In the genomic region with DNA sequence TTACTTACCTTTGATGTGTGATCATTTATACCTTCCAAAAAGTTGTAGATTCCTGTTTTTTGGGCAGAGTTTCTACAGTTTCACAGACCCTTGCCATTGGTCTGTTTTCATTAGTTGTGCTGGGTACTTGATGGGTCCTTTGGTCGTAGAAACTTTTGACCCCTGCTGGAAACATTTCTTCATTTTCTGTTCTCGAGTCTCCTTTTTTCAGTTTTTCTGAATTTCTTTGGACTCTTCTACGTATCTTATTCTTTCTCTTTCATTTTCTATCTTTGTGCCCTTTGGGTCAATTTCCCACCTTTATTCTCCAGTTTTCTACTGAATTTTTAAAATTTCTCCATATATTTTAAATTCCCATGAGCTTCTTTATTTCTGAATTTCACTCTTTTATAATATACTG, we compare ENCODE assay signal across 2 cellular contexts.
TF ChIP-seq lines count a peak whose summit lies in the region.

No MANE protein-coding gene starts in this region.

TF ChIP-seq in GM23338, 12 proteins besides CTCF, POLR2A, EP300 and RAD21 (continues in another document):
- TF ChIP-seq STAT1 (IDR thresholded peaks at IDR 0.05; ENCODE audit: unreplicated experiment), result no peak
- no peak for TF ChIP-seq NANOG (IDR thresholded peaks at IDR 0.05; ENCODE audit: borderline replicate concordance)
- no peak for TF ChIP-seq POLR2AphosphoS5 (IDR thresholded peaks at IDR 0.05; ENCODE audit: low read depth)
- TF ChIP-seq ZNF331 (CRISPR knock-in tag; IDR thresholded peaks at IDR 0.05; ENCODE audit: low read depth), result no peak
- TF ChIP-seq, protein P1, sequence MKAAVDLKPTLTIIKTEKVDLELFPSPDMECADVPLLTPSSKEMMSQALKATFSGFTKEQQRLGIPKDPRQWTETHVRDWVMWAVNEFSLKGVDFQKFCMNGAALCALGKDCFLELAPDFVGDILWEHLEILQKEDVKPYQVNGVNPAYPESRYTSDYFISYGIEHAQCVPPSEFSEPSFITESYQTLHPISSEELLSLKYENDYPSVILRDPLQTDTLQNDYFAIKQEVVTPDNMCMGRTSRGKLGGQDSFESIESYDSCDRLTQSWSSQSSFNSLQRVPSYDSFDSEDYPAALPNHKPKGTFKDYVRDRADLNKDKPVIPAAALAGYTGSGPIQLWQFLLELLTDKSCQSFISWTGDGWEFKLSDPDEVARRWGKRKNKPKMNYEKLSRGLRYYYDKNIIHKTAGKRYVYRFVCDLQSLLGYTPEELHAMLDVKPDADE (IDR thresholded peaks at IDR 0.05), result no peak
- TF ChIP-seq ZNF114 (CRISPR knock-in tag; IDR thresholded peaks at IDR 0.05), result no peak
- no peak for TF ChIP-seq EZH2phosphoT487 (IDR thresholded peaks at IDR 0.05; ENCODE audit: unreplicated experiment)
- no peak for TF ChIP-seq JUNB (IDR thresholded peaks at IDR 0.05; ENCODE audit: unreplicated experiment)
- TF ChIP-seq, protein P2, sequence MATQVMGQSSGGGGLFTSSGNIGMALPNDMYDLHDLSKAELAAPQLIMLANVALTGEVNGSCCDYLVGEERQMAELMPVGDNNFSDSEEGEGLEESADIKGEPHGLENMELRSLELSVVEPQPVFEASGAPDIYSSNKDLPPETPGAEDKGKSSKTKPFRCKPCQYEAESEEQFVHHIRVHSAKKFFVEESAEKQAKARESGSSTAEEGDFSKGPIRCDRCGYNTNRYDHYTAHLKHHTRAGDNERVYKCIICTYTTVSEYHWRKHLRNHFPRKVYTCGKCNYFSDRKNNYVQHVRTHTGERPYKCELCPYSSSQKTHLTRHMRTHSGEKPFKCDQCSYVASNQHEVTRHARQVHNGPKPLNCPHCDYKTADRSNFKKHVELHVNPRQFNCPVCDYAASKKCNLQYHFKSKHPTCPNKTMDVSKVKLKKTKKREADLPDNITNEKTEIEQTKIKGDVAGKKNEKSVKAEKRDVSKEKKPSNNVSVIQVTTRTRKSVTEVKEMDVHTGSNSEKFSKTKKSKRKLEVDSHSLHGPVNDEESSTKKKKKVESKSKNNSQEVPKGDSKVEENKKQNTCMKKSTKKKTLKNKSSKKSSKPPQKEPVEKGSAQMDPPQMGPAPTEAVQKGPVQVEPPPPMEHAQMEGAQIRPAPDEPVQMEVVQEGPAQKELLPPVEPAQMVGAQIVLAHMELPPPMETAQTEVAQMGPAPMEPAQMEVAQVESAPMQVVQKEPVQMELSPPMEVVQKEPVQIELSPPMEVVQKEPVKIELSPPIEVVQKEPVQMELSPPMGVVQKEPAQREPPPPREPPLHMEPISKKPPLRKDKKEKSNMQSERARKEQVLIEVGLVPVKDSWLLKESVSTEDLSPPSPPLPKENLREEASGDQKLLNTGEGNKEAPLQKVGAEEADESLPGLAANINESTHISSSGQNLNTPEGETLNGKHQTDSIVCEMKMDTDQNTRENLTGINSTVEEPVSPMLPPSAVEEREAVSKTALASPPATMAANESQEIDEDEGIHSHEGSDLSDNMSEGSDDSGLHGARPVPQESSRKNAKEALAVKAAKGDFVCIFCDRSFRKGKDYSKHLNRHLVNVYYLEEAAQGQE (IDR thresholded peaks at IDR 0.05; ENCODE audit: unreplicated experiment), result no peak
- TF ChIP-seq, protein P3, sequence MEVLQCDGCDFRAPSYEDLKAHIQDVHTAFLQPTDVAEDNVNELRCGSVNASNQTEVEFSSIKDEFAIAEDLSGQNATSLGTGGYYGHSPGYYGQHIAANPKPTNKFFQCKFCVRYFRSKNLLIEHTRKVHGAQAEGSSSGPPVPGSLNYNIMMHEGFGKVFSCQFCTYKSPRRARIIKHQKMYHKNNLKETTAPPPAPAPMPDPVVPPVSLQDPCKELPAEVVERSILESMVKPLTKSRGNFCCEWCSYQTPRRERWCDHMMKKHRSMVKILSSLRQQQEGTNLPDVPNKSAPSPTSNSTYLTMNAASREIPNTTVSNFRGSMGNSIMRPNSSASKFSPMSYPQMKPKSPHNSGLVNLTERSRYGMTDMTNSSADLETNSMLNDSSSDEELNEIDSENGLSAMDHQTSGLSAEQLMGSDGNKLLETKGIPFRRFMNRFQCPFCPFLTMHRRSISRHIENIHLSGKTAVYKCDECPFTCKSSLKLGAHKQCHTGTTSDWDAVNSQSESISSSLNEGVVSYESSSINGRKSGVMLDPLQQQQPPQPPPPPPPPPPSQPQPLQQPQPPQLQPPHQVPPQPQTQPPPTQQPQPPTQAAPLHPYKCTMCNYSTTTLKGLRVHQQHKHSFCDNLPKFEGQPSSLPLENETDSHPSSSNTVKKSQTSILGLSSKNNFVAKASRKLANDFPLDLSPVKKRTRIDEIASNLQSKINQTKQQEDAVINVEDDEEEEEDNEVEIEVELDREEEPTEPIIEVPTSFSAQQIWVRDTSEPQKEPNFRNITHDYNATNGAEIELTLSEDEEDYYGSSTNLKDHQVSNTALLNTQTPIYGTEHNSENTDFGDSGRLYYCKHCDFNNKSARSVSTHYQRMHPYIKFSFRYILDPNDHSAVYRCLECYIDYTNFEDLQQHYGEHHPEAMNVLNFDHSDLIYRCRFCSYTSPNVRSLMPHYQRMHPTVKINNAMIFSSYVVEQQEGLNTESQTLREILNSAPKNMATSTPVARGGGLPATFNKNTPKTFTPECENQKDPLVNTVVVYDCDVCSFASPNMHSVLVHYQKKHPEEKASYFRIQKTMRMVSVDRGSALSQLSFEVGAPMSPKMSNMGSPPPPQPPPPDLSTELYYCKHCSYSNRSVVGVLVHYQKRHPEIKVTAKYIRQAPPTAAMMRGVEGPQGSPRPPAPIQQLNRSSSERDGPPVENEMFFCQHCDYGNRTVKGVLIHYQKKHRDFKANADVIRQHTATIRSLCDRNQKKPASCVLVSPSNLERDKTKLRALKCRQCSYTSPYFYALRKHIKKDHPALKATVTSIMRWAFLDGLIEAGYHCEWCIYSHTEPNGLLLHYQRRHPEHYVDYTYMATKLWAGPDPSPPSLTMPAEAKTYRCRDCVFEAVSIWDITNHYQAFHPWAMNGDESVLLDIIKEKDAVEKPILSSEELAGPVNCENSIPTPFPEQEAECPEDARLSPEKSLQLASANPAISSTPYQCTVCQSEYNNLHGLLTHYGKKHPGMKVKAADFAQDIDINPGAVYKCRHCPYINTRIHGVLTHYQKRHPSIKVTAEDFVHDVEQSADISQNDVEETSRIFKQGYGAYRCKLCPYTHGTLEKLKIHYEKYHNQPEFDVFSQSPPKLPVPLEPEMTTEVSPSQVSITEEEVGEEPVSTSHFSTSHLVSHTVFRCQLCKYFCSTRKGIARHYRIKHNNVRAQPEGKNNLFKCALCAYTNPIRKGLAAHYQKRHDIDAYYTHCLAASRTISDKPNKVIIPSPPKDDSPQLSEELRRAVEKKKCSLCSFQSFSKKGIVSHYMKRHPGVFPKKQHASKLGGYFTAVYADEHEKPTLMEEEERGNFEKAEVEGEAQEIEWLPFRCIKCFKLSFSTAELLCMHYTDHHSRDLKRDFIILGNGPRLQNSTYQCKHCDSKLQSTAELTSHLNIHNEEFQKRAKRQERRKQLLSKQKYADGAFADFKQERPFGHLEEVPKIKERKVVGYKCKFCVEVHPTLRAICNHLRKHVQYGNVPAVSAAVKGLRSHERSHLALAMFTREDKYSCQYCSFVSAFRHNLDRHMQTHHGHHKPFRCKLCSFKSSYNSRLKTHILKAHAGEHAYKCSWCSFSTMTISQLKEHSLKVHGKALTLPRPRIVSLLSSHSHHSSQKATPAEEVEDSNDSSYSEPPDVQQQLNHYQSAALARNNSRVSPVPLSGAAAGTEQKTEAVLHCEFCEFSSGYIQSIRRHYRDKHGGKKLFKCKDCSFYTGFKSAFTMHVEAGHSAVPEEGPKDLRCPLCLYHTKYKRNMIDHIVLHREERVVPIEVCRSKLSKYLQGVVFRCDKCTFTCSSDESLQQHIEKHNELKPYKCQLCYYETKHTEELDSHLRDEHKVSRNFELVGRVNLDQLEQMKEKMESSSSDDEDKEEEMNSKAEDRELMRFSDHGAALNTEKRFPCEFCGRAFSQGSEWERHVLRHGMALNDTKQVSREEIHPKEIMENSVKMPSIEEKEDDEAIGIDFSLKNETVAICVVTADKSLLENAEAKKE (CRISPR knock-in tag; IDR thresholded peaks at IDR 0.05), result no peak

TF ChIP-seq in GM12878, 131 proteins besides CTCF, POLR2A, EP300 and RAD21:
- TF ChIP-seq FOXM1 (IDR thresholded peaks at IDR 0.05; ENCODE audit: low read depth, low read length) (no peak), RUNX3 (IDR thresholded peaks at IDR 0.05; ENCODE audit: low read length) (no peak), FOXK2 (IDR thresholded peaks at IDR 0.05) (no peak), NFXL1 (IDR thresholded peaks at IDR 0.05; ENCODE audit: borderline replicate concordance) (no peak), ZBED1 (IDR thresholded peaks at IDR 0.05; ENCODE audit: borderline replicate concordance) (no peak), HDAC6 (IDR thresholded peaks at IDR 0.05; ENCODE audit: unreplicated experiment) (no peak), ZNF217 (IDR thresholded peaks at IDR 0.05) (no peak), GABPA (IDR thresholded peaks at IDR 0.05; ENCODE audit: low read depth) (no peak), POLR2AphosphoS2 (IDR thresholded peaks at IDR 0.05; ENCODE audit: low read depth, low read length) (no peak), BACH1 (IDR thresholded peaks at IDR 0.05; ENCODE audit: borderline replicate concordance) (no peak), KLF5 (IDR thresholded peaks at IDR 0.05; ENCODE audit: partially characterized antibody) (no peak), ZZZ3 (IDR thresholded peaks at IDR 0.05; ENCODE audit: control insufficient read depth, insufficient read length, low read depth) (no peak), SMARCA5 (IDR thresholded peaks at IDR 0.05) (no peak)
- TF ChIP-seq, protein P4, sequence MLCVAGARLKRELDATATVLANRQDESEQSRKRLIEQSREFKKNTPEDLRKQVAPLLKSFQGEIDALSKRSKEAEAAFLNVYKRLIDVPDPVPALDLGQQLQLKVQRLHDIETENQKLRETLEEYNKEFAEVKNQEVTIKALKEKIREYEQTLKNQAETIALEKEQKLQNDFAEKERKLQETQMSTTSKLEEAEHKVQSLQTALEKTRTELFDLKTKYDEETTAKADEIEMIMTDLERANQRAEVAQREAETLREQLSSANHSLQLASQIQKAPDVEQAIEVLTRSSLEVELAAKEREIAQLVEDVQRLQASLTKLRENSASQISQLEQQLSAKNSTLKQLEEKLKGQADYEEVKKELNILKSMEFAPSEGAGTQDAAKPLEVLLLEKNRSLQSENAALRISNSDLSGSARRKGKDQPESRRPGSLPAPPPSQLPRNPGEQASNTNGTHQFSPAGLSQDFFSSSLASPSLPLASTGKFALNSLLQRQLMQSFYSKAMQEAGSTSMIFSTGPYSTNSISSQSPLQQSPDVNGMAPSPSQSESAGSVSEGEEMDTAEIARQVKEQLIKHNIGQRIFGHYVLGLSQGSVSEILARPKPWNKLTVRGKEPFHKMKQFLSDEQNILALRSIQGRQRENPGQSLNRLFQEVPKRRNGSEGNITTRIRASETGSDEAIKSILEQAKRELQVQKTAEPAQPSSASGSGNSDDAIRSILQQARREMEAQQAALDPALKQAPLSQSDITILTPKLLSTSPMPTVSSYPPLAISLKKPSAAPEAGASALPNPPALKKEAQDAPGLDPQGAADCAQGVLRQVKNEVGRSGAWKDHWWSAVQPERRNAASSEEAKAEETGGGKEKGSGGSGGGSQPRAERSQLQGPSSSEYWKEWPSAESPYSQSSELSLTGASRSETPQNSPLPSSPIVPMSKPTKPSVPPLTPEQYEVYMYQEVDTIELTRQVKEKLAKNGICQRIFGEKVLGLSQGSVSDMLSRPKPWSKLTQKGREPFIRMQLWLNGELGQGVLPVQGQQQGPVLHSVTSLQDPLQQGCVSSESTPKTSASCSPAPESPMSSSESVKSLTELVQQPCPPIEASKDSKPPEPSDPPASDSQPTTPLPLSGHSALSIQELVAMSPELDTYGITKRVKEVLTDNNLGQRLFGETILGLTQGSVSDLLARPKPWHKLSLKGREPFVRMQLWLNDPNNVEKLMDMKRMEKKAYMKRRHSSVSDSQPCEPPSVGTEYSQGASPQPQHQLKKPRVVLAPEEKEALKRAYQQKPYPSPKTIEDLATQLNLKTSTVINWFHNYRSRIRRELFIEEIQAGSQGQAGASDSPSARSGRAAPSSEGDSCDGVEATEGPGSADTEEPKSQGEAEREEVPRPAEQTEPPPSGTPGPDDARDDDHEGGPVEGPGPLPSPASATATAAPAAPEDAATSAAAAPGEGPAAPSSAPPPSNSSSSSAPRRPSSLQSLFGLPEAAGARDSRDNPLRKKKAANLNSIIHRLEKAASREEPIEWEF (IDR thresholded peaks at IDR 0.05; ENCODE audit: insufficient replicate concordance, low read depth, low read length), result no peak
